Comparison of ENCODE assay signal across 1 cellular context in genomic region chr5:34718516-34718915, GRCh38.
TF ChIP-seq lines count a peak whose summit lies in the region.

No MANE protein-coding gene starts in this region.

TF ChIP-seq in K562, 482 proteins besides CTCF, POLR2A, EP300 and RAD21 (continued from another document):
- TF ChIP-seq, protein P1, sequence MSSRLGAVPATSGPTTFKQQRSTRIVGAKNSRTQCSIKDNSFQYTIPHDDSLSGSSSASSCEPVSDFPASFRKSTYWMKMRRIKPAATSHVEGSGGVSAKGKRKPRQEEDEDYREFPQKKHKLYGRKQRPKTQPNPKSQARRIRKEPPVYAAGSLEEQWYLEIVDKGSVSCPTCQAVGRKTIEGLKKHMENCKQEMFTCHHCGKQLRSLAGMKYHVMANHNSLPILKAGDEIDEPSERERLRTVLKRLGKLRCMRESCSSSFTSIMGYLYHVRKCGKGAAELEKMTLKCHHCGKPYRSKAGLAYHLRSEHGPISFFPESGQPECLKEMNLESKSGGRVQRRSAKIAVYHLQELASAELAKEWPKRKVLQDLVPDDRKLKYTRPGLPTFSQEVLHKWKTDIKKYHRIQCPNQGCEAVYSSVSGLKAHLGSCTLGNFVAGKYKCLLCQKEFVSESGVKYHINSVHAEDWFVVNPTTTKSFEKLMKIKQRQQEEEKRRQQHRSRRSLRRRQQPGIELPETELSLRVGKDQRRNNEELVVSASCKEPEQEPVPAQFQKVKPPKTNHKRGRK (tag; IDR thresholded peaks at IDR 0.05) = no peak
- TF ChIP-seq PHF8 (IDR thresholded peaks at IDR 0.05; ENCODE audit: borderline replicate concordance, low read length) = no peak
- TF ChIP-seq HNRNPLL (IDR thresholded peaks at IDR 0.05; ENCODE audit: low read depth, low read length, poor library complexity, severe bottlenecking) = no peak
- no peak for TF ChIP-seq ZNF707 (CRISPR knock-in tag; conservative IDR thresholded peaks at IDR 0.05)
- TF ChIP-seq, protein P2, sequence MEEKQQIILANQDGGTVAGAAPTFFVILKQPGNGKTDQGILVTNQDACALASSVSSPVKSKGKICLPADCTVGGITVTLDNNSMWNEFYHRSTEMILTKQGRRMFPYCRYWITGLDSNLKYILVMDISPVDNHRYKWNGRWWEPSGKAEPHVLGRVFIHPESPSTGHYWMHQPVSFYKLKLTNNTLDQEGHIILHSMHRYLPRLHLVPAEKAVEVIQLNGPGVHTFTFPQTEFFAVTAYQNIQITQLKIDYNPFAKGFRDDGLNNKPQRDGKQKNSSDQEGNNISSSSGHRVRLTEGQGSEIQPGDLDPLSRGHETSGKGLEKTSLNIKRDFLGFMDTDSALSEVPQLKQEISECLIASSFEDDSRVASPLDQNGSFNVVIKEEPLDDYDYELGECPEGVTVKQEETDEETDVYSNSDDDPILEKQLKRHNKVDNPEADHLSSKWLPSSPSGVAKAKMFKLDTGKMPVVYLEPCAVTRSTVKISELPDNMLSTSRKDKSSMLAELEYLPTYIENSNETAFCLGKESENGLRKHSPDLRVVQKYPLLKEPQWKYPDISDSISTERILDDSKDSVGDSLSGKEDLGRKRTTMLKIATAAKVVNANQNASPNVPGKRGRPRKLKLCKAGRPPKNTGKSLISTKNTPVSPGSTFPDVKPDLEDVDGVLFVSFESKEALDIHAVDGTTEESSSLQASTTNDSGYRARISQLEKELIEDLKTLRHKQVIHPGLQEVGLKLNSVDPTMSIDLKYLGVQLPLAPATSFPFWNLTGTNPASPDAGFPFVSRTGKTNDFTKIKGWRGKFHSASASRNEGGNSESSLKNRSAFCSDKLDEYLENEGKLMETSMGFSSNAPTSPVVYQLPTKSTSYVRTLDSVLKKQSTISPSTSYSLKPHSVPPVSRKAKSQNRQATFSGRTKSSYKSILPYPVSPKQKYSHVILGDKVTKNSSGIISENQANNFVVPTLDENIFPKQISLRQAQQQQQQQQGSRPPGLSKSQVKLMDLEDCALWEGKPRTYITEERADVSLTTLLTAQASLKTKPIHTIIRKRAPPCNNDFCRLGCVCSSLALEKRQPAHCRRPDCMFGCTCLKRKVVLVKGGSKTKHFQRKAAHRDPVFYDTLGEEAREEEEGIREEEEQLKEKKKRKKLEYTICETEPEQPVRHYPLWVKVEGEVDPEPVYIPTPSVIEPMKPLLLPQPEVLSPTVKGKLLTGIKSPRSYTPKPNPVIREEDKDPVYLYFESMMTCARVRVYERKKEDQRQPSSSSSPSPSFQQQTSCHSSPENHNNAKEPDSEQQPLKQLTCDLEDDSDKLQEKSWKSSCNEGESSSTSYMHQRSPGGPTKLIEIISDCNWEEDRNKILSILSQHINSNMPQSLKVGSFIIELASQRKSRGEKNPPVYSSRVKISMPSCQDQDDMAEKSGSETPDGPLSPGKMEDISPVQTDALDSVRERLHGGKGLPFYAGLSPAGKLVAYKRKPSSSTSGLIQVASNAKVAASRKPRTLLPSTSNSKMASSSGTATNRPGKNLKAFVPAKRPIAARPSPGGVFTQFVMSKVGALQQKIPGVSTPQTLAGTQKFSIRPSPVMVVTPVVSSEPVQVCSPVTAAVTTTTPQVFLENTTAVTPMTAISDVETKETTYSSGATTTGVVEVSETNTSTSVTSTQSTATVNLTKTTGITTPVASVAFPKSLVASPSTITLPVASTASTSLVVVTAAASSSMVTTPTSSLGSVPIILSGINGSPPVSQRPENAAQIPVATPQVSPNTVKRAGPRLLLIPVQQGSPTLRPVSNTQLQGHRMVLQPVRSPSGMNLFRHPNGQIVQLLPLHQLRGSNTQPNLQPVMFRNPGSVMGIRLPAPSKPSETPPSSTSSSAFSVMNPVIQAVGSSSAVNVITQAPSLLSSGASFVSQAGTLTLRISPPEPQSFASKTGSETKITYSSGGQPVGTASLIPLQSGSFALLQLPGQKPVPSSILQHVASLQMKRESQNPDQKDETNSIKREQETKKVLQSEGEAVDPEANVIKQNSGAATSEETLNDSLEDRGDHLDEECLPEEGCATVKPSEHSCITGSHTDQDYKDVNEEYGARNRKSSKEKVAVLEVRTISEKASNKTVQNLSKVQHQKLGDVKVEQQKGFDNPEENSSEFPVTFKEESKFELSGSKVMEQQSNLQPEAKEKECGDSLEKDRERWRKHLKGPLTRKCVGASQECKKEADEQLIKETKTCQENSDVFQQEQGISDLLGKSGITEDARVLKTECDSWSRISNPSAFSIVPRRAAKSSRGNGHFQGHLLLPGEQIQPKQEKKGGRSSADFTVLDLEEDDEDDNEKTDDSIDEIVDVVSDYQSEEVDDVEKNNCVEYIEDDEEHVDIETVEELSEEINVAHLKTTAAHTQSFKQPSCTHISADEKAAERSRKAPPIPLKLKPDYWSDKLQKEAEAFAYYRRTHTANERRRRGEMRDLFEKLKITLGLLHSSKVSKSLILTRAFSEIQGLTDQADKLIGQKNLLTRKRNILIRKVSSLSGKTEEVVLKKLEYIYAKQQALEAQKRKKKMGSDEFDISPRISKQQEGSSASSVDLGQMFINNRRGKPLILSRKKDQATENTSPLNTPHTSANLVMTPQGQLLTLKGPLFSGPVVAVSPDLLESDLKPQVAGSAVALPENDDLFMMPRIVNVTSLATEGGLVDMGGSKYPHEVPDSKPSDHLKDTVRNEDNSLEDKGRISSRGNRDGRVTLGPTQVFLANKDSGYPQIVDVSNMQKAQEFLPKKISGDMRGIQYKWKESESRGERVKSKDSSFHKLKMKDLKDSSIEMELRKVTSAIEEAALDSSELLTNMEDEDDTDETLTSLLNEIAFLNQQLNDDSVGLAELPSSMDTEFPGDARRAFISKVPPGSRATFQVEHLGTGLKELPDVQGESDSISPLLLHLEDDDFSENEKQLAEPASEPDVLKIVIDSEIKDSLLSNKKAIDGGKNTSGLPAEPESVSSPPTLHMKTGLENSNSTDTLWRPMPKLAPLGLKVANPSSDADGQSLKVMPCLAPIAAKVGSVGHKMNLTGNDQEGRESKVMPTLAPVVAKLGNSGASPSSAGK (IDR thresholded peaks at IDR 0.05) = no peak
- TF ChIP-seq ARID4B (CRISPR knock-in tag; IDR thresholded peaks at IDR 0.05) = no peak
- no peak for TF ChIP-seq NBN (IDR thresholded peaks at IDR 0.05; ENCODE audit: low read depth)
- no peak for TF ChIP-seq MCM2 (IDR thresholded peaks at IDR 0.05; ENCODE audit: low read depth)
- no peak for TF ChIP-seq NR2C1 (IDR thresholded peaks at IDR 0.05)
- no peak for TF ChIP-seq NR2C1 (tag; IDR thresholded peaks at IDR 0.05)
- no peak for TF ChIP-seq HDAC6 (IDR thresholded peaks at IDR 0.05; ENCODE audit: low read depth, low read length)
- no peak for TF ChIP-seq LEF1 (IDR thresholded peaks at IDR 0.05)
- no peak for TF ChIP-seq CREBBP (IDR thresholded peaks at IDR 0.05; ENCODE audit: low read depth, low read length)
